ENCODE assay signal across 8 cellular contexts in genomic region chr10:50431791-50432190, GRCh38.
DNase-seq lines count a peak whose midpoint lies in the region; ATAC-seq and TF ChIP-seq lines count a peak whose summit lies in the region.

No MANE protein-coding gene starts in this region.

- peaks cover 29 to 48% (median 36%) of the 10 kb centered on the region in 4 donors for H3K4me1 Mint-ChIP-seq in CD4-positive, alpha-beta memory T cell

- POLR2A ChIA-PET in CD4-positive, alpha-beta memory T cell (lab: Charles Lee; ENCODE audit: partially characterized antibody): interaction anchor here (0.7 to 1.0 kb wide), 2 partner anchors 193 kb away, joined by 3 to 5 read pairs; no protein-coding TSS in a partner anchor
- POLR2A ChIA-PET in HEK293T (lab: Yijun Ruan, JAX): no interaction called here

- H3K4me3 Mint-ChIP-seq in CD4-positive, alpha-beta memory T cell: peak overlapping the region in 6 of 8 donors; percentile 1 to 60 (median 26)

- no peak overlapping the region for H3K27ac ChIP-seq in CD4-positive, alpha-beta memory T cell (ENCODE audit: low read depth, low read length)
- H3K27ac ChIP-seq in breast epithelium (peak overlapping the region; percentile 75 to 78), stomach (peak overlapping the region in 4 of 5 donors; percentile 17 to 71 (median 62))

- no peaks in the 10 kb centered on the region for H3K9me3 Mint-ChIP-seq in CD4-positive, alpha-beta memory T cell

- peak overlapping the region; percentile 5 to 84 (median 61) for H3K27ac Mint-ChIP-seq in CD4-positive, alpha-beta memory T cell

- H3K4me3 ChIP-seq in CD4-positive, alpha-beta memory T cell (ENCODE audit: low read length in 2 of 2): no peak overlapping the region
- peak overlapping the region in 1 of 3 donors; percentile 41 for H3K4me3 ChIP-seq in breast epithelium
- H3K4me3 ChIP-seq in stomach: no peak overlapping the region

- TF ChIP-seq CTCF in breast epithelium (IDR thresholded peaks at IDR 0.05): no peak
- no peak for TF ChIP-seq CTCF in stomach (IDR thresholded peaks at IDR 0.05)

- CTCF ChIA-PET in CD4-positive, alpha-beta memory T cell (lab: Charles Lee; ENCODE audit: partially characterized antibody): no interaction called here
- CTCF ChIA-PET in HEK293T (lab: Yijun Ruan, JAX): no interaction called here

- peaks cover 22% of the 10 kb centered on the region for H3K4me1 ChIP-seq in CD4-positive, alpha-beta memory T cell (ENCODE audit: insufficient read depth, low read length)
- H3K4me1 ChIP-seq in breast epithelium (peaks cover 0 to 6% of the 10 kb centered on the region in 2 donors), stomach (peaks cover 0 to 22% (median 12%) of the 10 kb centered on the region in 4 donors)

- TF ChIP-seq POLR2A in breast epithelium (IDR thresholded peaks at IDR 0.05) (no peak), stomach (IDR thresholded peaks at IDR 0.05) (no peak)

- no peaks in the 10 kb centered on the region for H3K9me3 ChIP-seq in CD4-positive, alpha-beta memory T cell (ENCODE audit: control insufficient read depth in 1 of 2, low read length in 2 of 2)
- H3K9me3 ChIP-seq in breast epithelium (no peaks in the 10 kb centered on the region), stomach (no peaks in the 10 kb centered on the region)

- intact Hi-C loops in CD4-positive, alpha-beta memory T cell (cut with micrococcal nuclease): no loop called here
- intact Hi-C loops in breast epithelium (cut with DNase I; ENCODE audit: low total_unique reads) (no loop called here), stomach (cut with DNase I; ENCODE audit: low total_unique reads) (no loop called here), posterior cingulate gyrus (cut with DNase I) (no loop called here)

- DNase-seq in CD4-positive, alpha-beta memory T cell: peak in 1 of 5 donors; percentile 3
- DNase-seq in breast epithelium (ENCODE audit: low spot score in 2 of 2) (no peak), stomach (no peak), COR-L47 (lab: John Stamatoyannopoulos, UW) (no peak), posterior cingulate gyrus (no peak), HEK293T (ENCODE audit: extremely low spot score) (no peak)

- ATAC-seq in GM19351 (IDR thresholded peaks at IDR 0.05; ENCODE audit: unreplicated experiment) (peak; percentile 87), HG03196 (IDR thresholded peaks at IDR 0.05; ENCODE audit: unreplicated experiment) (peak; percentile 75)

- H3K36me3 Mint-ChIP-seq in CD4-positive, alpha-beta memory T cell: peaks cover 29 to 42% of the 10 kb centered on the region in 2 donors

- 62 to 77% (median 65%) methylated on average over 3 of the region's 3 CpGs for WGBS in stomach, 5 donors

- H3K27me3 Mint-ChIP-seq in CD4-positive, alpha-beta memory T cell: no peaks in the 10 kb centered on the region

- H3K36me3 ChIP-seq in CD4-positive, alpha-beta memory T cell (ENCODE audit: insufficient read depth, low read length): no peaks in the 10 kb centered on the region
- H3K36me3 ChIP-seq in breast epithelium (no peaks in the 10 kb centered on the region), stomach (peaks cover 0 to 7% (median 0%) of the 10 kb centered on the region in 4 donors)

- no peak for TF ChIP-seq EP300 in stomach (IDR thresholded peaks at IDR 0.05)

- no peaks in the 10 kb centered on the region for H3K27me3 ChIP-seq in CD4-positive, alpha-beta memory T cell (ENCODE audit: insufficient read depth, low read length)
- no peaks in the 10 kb centered on the region for H3K27me3 ChIP-seq in breast epithelium
- H3K27me3 ChIP-seq in stomach: no peaks in the 10 kb centered on the region

TF ChIP-seq in HEK293T, 16 proteins besides CTCF, POLR2A, EP300 and RAD21:
- no peak for TF ChIP-seq SUZ12 (IDR thresholded peaks at IDR 0.05)
- TF ChIP-seq NFRKB (IDR thresholded peaks at IDR 0.05): no peak
